Comparison of ENCODE assay signal across 23 cellular contexts in genomic region chr15:74262635-74263034, GRCh38. TPM values are rescaled to one million over a fixed set of nuclear protein-coding genes. Genes with fewer than 3 reads are reported as not detected.
"Had no signal": no experiment of that assay in that cellular context is flagged by ENCODE, and none has a peak within 500 bp of the region (broad histone marks: within the 10 kb centered on the region; RNA-seq: fewer than 3 reads in every experiment).

No MANE protein-coding gene starts in this region.

- H3K4me3 ChIP-seq: cardiac muscle cell, left lung, ovary, prostate gland, transverse colon had no signal

- H3K27me3 ChIP-seq: cardiac muscle cell, ovary had no signal

- H3K36me3 ChIP-seq: cardiac muscle cell, left lung, neutrophil, ovary, prostate gland, transverse colon had no signal

- ATAC-seq: activated CD8-positive, alpha-beta T cell treated with anti-CD3 and anti-CD28 coated beads, Interleukin-2, amount 10 ng/mL, durations not matched to agents 7 days and 5 days; activated naive CD8-positive, alpha-beta T cell treated with anti-CD3 and anti-CD28 coated beads, Interleukin-2, amount 50 U/mL, for 24 hours; left lung; naive thymus-derived CD8-positive, alpha-beta T cell; stimulated activated naive B cell treated with anti-CD40 and anti-IgM and Interleukin-4, amounts not matched to agents 10 μg/mL and 1 μg/mL and 100 μg/mL, for 72 hours had no signal

- DNase-seq: activated CD4-positive, alpha-beta T cell treated with anti-CD3 and anti-CD28 coated beads for 1 hour; activated CD4-positive, alpha-beta T cell treated with anti-CD3 and anti-CD28 coated beads, Interleukin-2, amount 50 U/mL, for 1 hour; activated CD8-positive, alpha-beta T cell treated with anti-CD3 and anti-CD28 coated beads, Interleukin-2, amount 10 ng/mL, durations not matched to agents 7 days and 5 days; activated gamma-delta T cell; activated naive CD4-positive, alpha-beta T cell treated with anti-CD3 and anti-CD28 coated beads, Interleukin-2, amount 50 U/mL, for 16 hours; activated naive CD8-positive, alpha-beta T cell treated with anti-CD3 and anti-CD28 coated beads, Interleukin-2, amount 50 U/mL, for 24 hours; effector CD8-positive, alpha-beta T cell; glutamatergic neuron; kidney glomerular epithelial cell; mammary epithelial cell; naive thymus-derived CD8-positive, alpha-beta T cell; ovary; stimulated activated CD4-positive, alpha-beta T cell treated with anti-CD3 and anti-CD28 coated beads, Interleukin-2, amount 100 ng/mL, for 48 hours; stimulated activated CD8-positive, alpha-beta memory T cell treated with anti-CD3 and anti-CD28 coated beads, Interleukin-4, amount 100 ng/mL, for 48 hours; stimulated activated naive B cell treated with anti-CD40 and anti-IgM and Interleukin-4, amounts not matched to agents 10 μg/mL and 1 μg/mL and 100 μg/mL, for 72 hours; transverse colon had no signal

- H3K27ac ChIP-seq: cardiac muscle cell, left lung, neutrophil, ovary, prostate gland, transverse colon had no signal

- H3K4me1 ChIP-seq: left lung, prostate gland, transverse colon had no signal

- H3K9me3 ChIP-seq: left lung, neutrophil, ovary, prostate gland, transverse colon had no signal

RNA-seq across cellular contexts. Expression of gene CCDC33, which starts 26.5 kb away (rescaled TPM):
- total RNA-seq: activated CD8-positive, alpha-beta T cell treated with anti-CD3 and anti-CD28 coated beads, Interleukin-2, amount 10 ng/mL, durations not matched to agents 7 days and 5 days; activated T-helper 1 cell treated with anti-CD3 and anti-CD28 coated beads, Interleukin-12 subunit alpha, Interleukin-12 subunit beta, Interleukin-2, Interleukin-4 antibody, amounts not matched to agents 30 ng/mL and 10 ng/mL and 1 ng/mL, durations not matched to agents 14 hours and 24 hours and 36 hours; chondrocyte; mammary epithelial cell; naive thymus-derived CD8-positive, alpha-beta T cell had no signal
- polyA plus RNA-seq: esophagus; naive thymus-derived CD8-positive, alpha-beta T cell had no signal
